Comparison of ENCODE assay signal across 1 cellular context in genomic region chr6:10451394-10451793, GRCh38.
TF ChIP-seq lines count a peak whose summit lies in the region.

No MANE protein-coding gene starts in this region.

TF ChIP-seq in GM23338, 12 proteins besides CTCF, POLR2A, EP300 and RAD21:
- no peak for TF ChIP-seq ZNF462 (CRISPR knock-in tag; IDR thresholded peaks at IDR 0.05)
- no peak for TF ChIP-seq ETS1 (IDR thresholded peaks at IDR 0.05)
- TF ChIP-seq EZH2 (IDR thresholded peaks at IDR 0.05; ENCODE audit: low read depth, unreplicated experiment), result no peak
- TF ChIP-seq STAT1 (IDR thresholded peaks at IDR 0.05; ENCODE audit: unreplicated experiment), result no peak
- no peak for TF ChIP-seq REST (IDR thresholded peaks at IDR 0.05; ENCODE audit: unreplicated experiment)
- no peak for TF ChIP-seq ZNF114 (CRISPR knock-in tag; IDR thresholded peaks at IDR 0.05)
- no peak for TF ChIP-seq EZH2phosphoT487 (IDR thresholded peaks at IDR 0.05; ENCODE audit: unreplicated experiment)
- no peak for TF ChIP-seq CREB1 (CRISPR knock-in tag; IDR thresholded peaks at IDR 0.05; ENCODE audit: low read depth)
- TF ChIP-seq POLR2AphosphoS5 (IDR thresholded peaks at IDR 0.05; ENCODE audit: low read depth), result no peak
- TF ChIP-seq NANOG (IDR thresholded peaks at IDR 0.05; ENCODE audit: borderline replicate concordance), result no peak
- no peak for TF ChIP-seq JUNB (IDR thresholded peaks at IDR 0.05; ENCODE audit: unreplicated experiment)
- TF ChIP-seq ZNF331 (CRISPR knock-in tag; IDR thresholded peaks at IDR 0.05; ENCODE audit: low read depth), result no peak
